In the genomic region with DNA sequence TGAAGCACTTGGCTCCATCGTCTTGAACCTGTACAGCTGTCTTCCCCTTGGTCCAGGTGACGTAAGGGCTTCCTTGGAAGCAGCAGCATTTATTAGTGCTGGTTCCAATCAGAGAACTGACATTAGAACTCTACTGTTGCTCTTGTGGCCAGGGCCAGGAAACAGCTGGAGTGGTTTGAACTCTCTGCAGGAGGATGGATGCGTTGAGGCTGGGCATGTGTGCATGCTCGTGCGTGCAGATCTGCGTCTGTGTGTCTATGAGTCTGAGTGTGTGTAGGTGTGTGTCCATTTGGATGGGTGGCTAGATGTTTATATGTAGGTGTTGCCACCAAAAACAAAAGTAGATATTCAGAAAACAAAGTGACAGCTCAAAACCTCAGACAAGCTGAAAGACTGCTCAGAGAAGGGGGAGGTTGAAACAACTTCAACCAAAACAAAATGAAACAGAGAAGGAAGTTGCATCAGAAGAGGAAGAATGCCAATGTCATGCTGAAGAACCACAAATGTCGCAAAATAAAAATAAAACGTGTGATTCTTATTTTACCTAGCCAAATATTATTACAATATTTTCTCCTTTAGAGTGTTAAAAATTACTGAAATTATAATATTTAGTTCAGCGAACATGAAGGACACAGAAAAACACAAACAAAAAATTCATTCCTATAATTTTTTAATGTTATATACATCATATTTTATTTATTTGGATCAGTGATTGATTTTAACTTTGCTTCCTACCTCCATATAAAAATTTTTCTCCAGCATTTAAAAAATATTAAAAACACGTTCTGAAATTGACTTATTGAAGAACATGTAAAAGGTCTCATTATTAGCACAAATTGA, we compare ENCODE assay signal across 8 cellular contexts.
DNase-seq lines count a peak whose midpoint lies in the region; ATAC-seq lines count a peak whose summit lies in the region.

No MANE protein-coding gene starts in this region.

- H3K4me3 Mint-ChIP-seq in activated naive CD8-positive, alpha-beta T cell: peak overlapping the region; percentile 71
- H3K4me3 Mint-ChIP-seq in stimulated activated naive B cell treated with anti-CD40 and anti-IgM and Interleukin-4, amounts not matched to agents 10 μg/mL and 1 μg/mL and 100 μg/mL, for 72 hours: peak overlapping the region; percentile 76 to 81

- no peaks in the 10 kb centered on the region for H3K27me3 Mint-ChIP-seq in activated naive CD8-positive, alpha-beta T cell
- H3K27me3 Mint-ChIP-seq in stimulated activated naive B cell treated with anti-CD40 and anti-IgM and Interleukin-4, amounts not matched to agents 10 μg/mL and 1 μg/mL and 100 μg/mL, for 72 hours: no peaks in the 10 kb centered on the region

- peak; percentile 49 for DNase-seq in SKM-1 (lab: John Stamatoyannopoulos, UW; ENCODE audit: unreplicated experiment)
- DNase-seq in lung microvascular endothelial cell (ENCODE audit: low read depth in 2 of 2): peak; percentile 41 to 64
- peak; percentile 75 for DNase-seq in stimulated activated naive B cell treated with anti-CD40 and anti-IgM and Interleukin-4, amounts not matched to agents 10 μg/mL and 1 μg/mL and 100 μg/mL, for 72 hours
- DNase-seq in NCI-H1694 treated with DMSO at 0.1 percent for 48 hours (lab: John Stamatoyannopoulos, UW): no peak
- no peak for DNase-seq in NCI-H2196 treated with DMSO at 0.1 percent for 48 hours (lab: John Stamatoyannopoulos, UW; ENCODE audit: unreplicated experiment)

- ATAC-seq in GM18858 (IDR thresholded peaks at IDR 0.05; ENCODE audit: unreplicated experiment): peak; percentile 86
- peak; percentile 86 for ATAC-seq in HG03039 (IDR thresholded peaks at IDR 0.05; ENCODE audit: unreplicated experiment)
- ATAC-seq in stimulated activated naive B cell treated with anti-CD40 and anti-IgM and Interleukin-4, amounts not matched to agents 10 μg/mL and 1 μg/mL and 100 μg/mL, for 72 hours (replicated peaks): peak; percentile 96 to 97

- H3K4me1 Mint-ChIP-seq in activated naive CD8-positive, alpha-beta T cell (ENCODE audit: low read depth): peaks cover 44% of the 10 kb centered on the region
- H3K4me1 Mint-ChIP-seq in stimulated activated naive B cell treated with anti-CD40 and anti-IgM and Interleukin-4, amounts not matched to agents 10 μg/mL and 1 μg/mL and 100 μg/mL, for 72 hours: peaks cover 21 to 38% of the 10 kb centered on the region in 2 donors

- H3K9me3 Mint-ChIP-seq in activated naive CD8-positive, alpha-beta T cell (ENCODE audit: low read depth): no peaks in the 10 kb centered on the region
- H3K9me3 Mint-ChIP-seq in stimulated activated naive B cell treated with anti-CD40 and anti-IgM and Interleukin-4, amounts not matched to agents 10 μg/mL and 1 μg/mL and 100 μg/mL, for 72 hours: no peaks in the 10 kb centered on the region

- no peaks in the 10 kb centered on the region for H3K36me3 Mint-ChIP-seq in activated naive CD8-positive, alpha-beta T cell
- H3K36me3 Mint-ChIP-seq in stimulated activated naive B cell treated with anti-CD40 and anti-IgM and Interleukin-4, amounts not matched to agents 10 μg/mL and 1 μg/mL and 100 μg/mL, for 72 hours: no peaks in the 10 kb centered on the region

- peak overlapping the region; percentile 92 for H3K27ac Mint-ChIP-seq in activated naive CD8-positive, alpha-beta T cell
- peak overlapping the region; percentile 91 for H3K27ac Mint-ChIP-seq in stimulated activated naive B cell treated with anti-CD40 and anti-IgM and Interleukin-4, amounts not matched to agents 10 μg/mL and 1 μg/mL and 100 μg/mL, for 72 hours

Comparison
In these comparisons a context has a peak if more than half of its experiments do, and no peak if none do; other contexts are left out.
1. DNase-seq: peak in SKM-1 (single experiment), lung microvascular endothelial cell (2 of 2) and stimulated activated naive B cell treated with anti-CD40 and anti-IgM and Interleukin-4, amounts not matched to agents 10 μg/mL and 1 μg/mL and 100 μg/mL, for 72 hours (single experiment); none in NCI-H1694 treated with DMSO at 0.1 percent for 48 hours (single experiment) and NCI-H2196 treated with DMSO at 0.1 percent for 48 hours (single experiment).
2. Peak in every context shown above with its lines, with median percentiles within 50 percentile points of each other: ATAC-seq.